1 cellular context compared by ENCODE assay signal in genomic region chr22:37109242-37109917, GRCh38.
A peak's percentile ranks its signal among the peaks of the same experiment; 100 is the strongest.
TF ChIP-seq lines count a peak whose summit lies in the region.

Gene TMPRSS6, minus strand, starts transcription at chr22:37109713. Its CDS starts 6,296 bp downstream, at chr22:37103417.

TF ChIP-seq in HepG2, 621 proteins besides CTCF, POLR2A, EP300 and RAD21 (continued from another document):
- TF ChIP-seq KDM2A (CRISPR knock-in tag; IDR thresholded peaks at IDR 0.05; ENCODE audit: borderline replicate concordance, low read depth): peak; percentile 37; the same call in 1 of the 2 replicates
